In the genomic region with DNA sequence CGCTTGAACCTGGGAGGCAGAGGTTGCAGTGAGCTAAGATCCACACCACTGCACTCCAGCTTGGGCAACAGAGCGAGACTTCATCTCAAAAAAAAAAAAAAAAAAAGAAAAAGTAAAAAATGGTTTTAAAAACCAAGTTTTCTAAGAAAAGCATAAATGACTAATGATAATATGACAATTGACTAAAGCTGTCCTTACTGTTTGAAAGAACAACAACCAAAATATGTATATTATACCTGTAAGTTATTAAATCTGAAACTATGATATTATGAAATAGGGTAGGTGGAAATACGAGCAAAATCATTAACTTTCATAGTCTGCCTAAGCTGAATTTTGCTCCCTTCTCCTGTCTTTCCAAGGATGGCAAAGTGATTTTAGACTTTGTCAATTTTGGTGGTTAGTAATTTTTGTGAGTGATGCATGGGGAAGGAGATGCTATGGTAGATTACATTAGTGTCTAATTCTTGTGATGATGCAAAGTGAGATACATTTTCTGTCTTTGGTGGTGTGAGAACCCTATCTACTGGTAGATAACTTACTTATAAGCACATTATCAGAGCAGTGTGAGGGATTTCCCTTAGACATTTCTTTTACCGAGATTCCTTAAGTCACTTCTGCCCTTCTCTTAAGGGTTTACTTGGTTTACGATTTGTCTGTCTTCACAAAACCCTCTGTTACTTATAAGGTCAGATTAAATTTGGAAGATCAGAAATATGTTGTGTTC, we compare ENCODE assay signal across 11 cellular contexts. TPM values are rescaled to one million over a fixed set of nuclear protein-coding genes. Genes with fewer than 3 reads are reported as not detected.
DNase-seq lines count a peak whose midpoint lies in the region; ATAC-seq and TF ChIP-seq lines count a peak whose summit lies in the region.
"Had no signal": no experiment of that assay in that cellular context is flagged by ENCODE, and none has a peak within 500 bp of the region (broad histone marks: within the 10 kb centered on the region; RNA-seq: fewer than 3 reads in every experiment).

No MANE protein-coding gene starts in this region.

- no peaks in the 10 kb centered on the region for H3K9me3 ChIP-seq in left lung

- H3K36me3 ChIP-seq in left lung, result peaks cover 0 to 82% of the 10 kb centered on the region in 2 donors

- TF ChIP-seq CTCF in left lung (IDR thresholded peaks at IDR 0.05), result no peak

- H3K4me1 ChIP-seq in left lung, result peaks cover 9 to 92% of the 10 kb centered on the region in 2 donors

- peak overlapping the region; percentile 77 for H3K4me3 Mint-ChIP-seq in activated T-cell treated with anti-CD3 and anti-CD28 coated beads, Interleukin-2, amount 50 U/mL, for 4 hours
- H3K4me3 Mint-ChIP-seq in activated T-helper 17 cell treated with anti-CD3 and anti-CD28 coated beads, Interleukin-2, amount 50 U/mL, for 72 hours, result peak overlapping the region; percentile 99

- no peaks in the 10 kb centered on the region for H3K27me3 Mint-ChIP-seq in activated T-cell treated with anti-CD3 and anti-CD28 coated beads, Interleukin-2, amount 50 U/mL, for 4 hours (ENCODE audit: low read depth)
- H3K27me3 Mint-ChIP-seq in activated T-helper 17 cell treated with anti-CD3 and anti-CD28 coated beads, Interleukin-2, amount 50 U/mL, for 72 hours, result no peaks in the 10 kb centered on the region

- DNase-seq in activated T-cell treated with anti-CD3 and anti-CD28 coated beads, Interleukin-2, amount 50 U/mL, for 4 hours, result no peak
- DNase-seq in activated T-cell treated with anti-CD3 and anti-CD28 coated beads for 4 hours (no peak), left lung (no peak), superior temporal gyrus (ENCODE audit: extremely low spot score) (peak; percentile 22), substantia nigra (lab: John Stamatoyannopoulos, UW) (no peak), NCI-H146 treated with DMSO at 0.1 percent for 48 hours (lab: John Stamatoyannopoulos, UW; ENCODE audit: unreplicated experiment) (no peak)
- no peak for DNase-seq in stimulated activated CD4-positive, alpha-beta T cell treated with anti-CD3 and anti-CD28 coated beads, Interleukin-4, amount 100 ng/mL, for 24 hours
- DNase-seq: central memory CD4-positive, alpha-beta T cell; foreskin fibroblast; GOT3 had no signal

- H3K9me3 Mint-ChIP-seq in activated T-cell treated with anti-CD3 and anti-CD28 coated beads, Interleukin-2, amount 50 U/mL, for 4 hours, result no peaks in the 10 kb centered on the region
- no peaks in the 10 kb centered on the region for H3K9me3 Mint-ChIP-seq in activated T-helper 17 cell treated with anti-CD3 and anti-CD28 coated beads, Interleukin-2, amount 50 U/mL, for 72 hours

- peak overlapping the region; percentile 92 for H3K27ac Mint-ChIP-seq in activated T-helper 17 cell treated with anti-CD3 and anti-CD28 coated beads, Interleukin-2, amount 50 U/mL, for 72 hours

- peaks cover 63% of the 10 kb centered on the region for H3K4me1 Mint-ChIP-seq in activated T-cell treated with anti-CD3 and anti-CD28 coated beads, Interleukin-2, amount 50 U/mL, for 4 hours (ENCODE audit: low read depth)
- H3K4me1 Mint-ChIP-seq in activated T-helper 17 cell treated with anti-CD3 and anti-CD28 coated beads, Interleukin-2, amount 50 U/mL, for 72 hours, result peaks cover 31% of the 10 kb centered on the region

- intact Hi-C loops in left lung (cut with DNase I), result loop anchor here in 1 of 2 donors (5.0 kb wide), 1 partner anchor 77 kb away; no protein-coding TSS in a partner anchor

- peaks cover 52% of the 10 kb centered on the region for H3K36me3 Mint-ChIP-seq in activated T-cell treated with anti-CD3 and anti-CD28 coated beads, Interleukin-2, amount 50 U/mL, for 4 hours (ENCODE audit: insufficient read depth)
- peaks cover 100% of the 10 kb centered on the region for H3K36me3 Mint-ChIP-seq in activated T-helper 17 cell treated with anti-CD3 and anti-CD28 coated beads, Interleukin-2, amount 50 U/mL, for 72 hours (ENCODE audit: low read depth)

- H3K4me3 ChIP-seq in left lung, result no peak overlapping the region

- H3K27me3 ChIP-seq in left lung, result no peaks in the 10 kb centered on the region

- peak; percentile 78 to 85 for ATAC-seq in activated T-cell treated with anti-CD3 and anti-CD28 coated beads, Interleukin-2, amount 50 U/mL, for 4 hours
- ATAC-seq in activated T-helper 17 cell treated with anti-CD3 and anti-CD28 coated beads, Interleukin-2, amount 50 U/mL, for 72 hours (replicated peaks), result peak; percentile 89
- no peak for ATAC-seq in left lung

- H3K27ac ChIP-seq in left lung (peak overlapping the region; percentile 100), substantia nigra (ENCODE audit: low read depth, low read length, poor library complexity, severe bottlenecking) (no peak overlapping the region)

RNA-seq across cellular contexts. Expression of gene CHD2, which starts 10.6 kb away (rescaled TPM):
- 10 to 100 TPM; 58.0 to 67.7 (median 59.7) TPM for total RNA-seq in activated T-cell treated with anti-CD3 and anti-CD28 coated beads, Interleukin-2, amount 50 U/mL, for 4 hours
- total RNA-seq in activated T-helper 17 cell treated with anti-CD3 and anti-CD28 coated beads, Interleukin-2, amount 50 U/mL, for 72 hours, result 100 to 1,000 TPM; 159 to 357 TPM
- total RNA-seq in left lung, result 100 to 1,000 TPM; 128 to 135 TPM
